In genomic region chr5:41087461-41087860, GRCh38 we compare ENCODE assay signal across 27 cellular contexts. TPM values are rescaled to one million over a fixed set of nuclear protein-coding genes. Genes with fewer than 3 reads are reported as not detected.
DNase-seq lines count a peak whose midpoint lies in the region; ATAC-seq and TF ChIP-seq lines count a peak whose summit lies in the region.
"Had no signal": no experiment of that assay in that cellular context is flagged by ENCODE, and none has a peak within 500 bp of the region (broad histone marks: within the 10 kb centered on the region; RNA-seq: fewer than 3 reads in every experiment).

No MANE protein-coding gene starts in this region.

- H3K4me1 ChIP-seq in left lung (no peaks in the 10 kb centered on the region), gastrocnemius medialis (no peaks in the 10 kb centered on the region)
- H3K4me1 ChIP-seq: body of pancreas, esophagus muscularis mucosa, pancreas, upper lobe of left lung had no signal

- H3K9me3 ChIP-seq in left lung (peaks cover 0 to 9% of the 10 kb centered on the region in 2 donors), gastrocnemius medialis (no peaks in the 10 kb centered on the region)
- H3K9me3 ChIP-seq: esophagus muscularis mucosa, pancreas had no signal

- intact Hi-C loops in left lung (cut with DNase I) (no loop called here), gastrocnemius medialis (cut with DNase I; ENCODE audit: low total_unique reads) (no loop called here)

- TF ChIP-seq CTCF in AG09319 (IDR thresholded peaks at IDR 0.05; ENCODE audit: low read depth, low read length) (no peak), cardiac fibroblast (IDR thresholded peaks at IDR 0.05; ENCODE audit: low read depth, low read length) (no peak), left lung (IDR thresholded peaks at IDR 0.05) (no peak), gastrocnemius medialis (IDR thresholded peaks at IDR 0.05 in 4 of 5, conservative IDR thresholded peaks at IDR 0.05 in 1 of 5) (no peak)

- TF ChIP-seq POLR2A in gastrocnemius medialis (IDR thresholded peaks at IDR 0.05) (no peak), erythroblast (IDR thresholded peaks at IDR 0.05; ENCODE audit: low read length) (no peak)

- no peak overlapping the region for H3K27ac ChIP-seq in left lung
- H3K27ac ChIP-seq in gastrocnemius medialis = no peak overlapping the region
- H3K27ac ChIP-seq: body of pancreas, esophagus muscularis mucosa, pancreas, PC-9, upper lobe of left lung had no signal

- ATAC-seq in left lung = peak; percentile 26
- ATAC-seq in gastrocnemius medialis = no peak
- ATAC-seq: body of pancreas; HepG2; natural killer cell treated with Interleukin-12 subunit alpha and Interleukin-12 subunit beta and Interleukin-15 and Interleukin-18, amount 100 ng/mL, for 72 hours; pancreas; right cardiac atrium had no signal

- H3K36me3 ChIP-seq in left lung = no peaks in the 10 kb centered on the region
- no peaks in the 10 kb centered on the region for H3K36me3 ChIP-seq in gastrocnemius medialis
- H3K36me3 ChIP-seq: esophagus muscularis mucosa, pancreas, upper lobe of left lung had no signal

- H3K27me3 ChIP-seq in left lung (no peaks in the 10 kb centered on the region), gastrocnemius medialis (no peaks in the 10 kb centered on the region)
- H3K27me3 ChIP-seq: body of pancreas, esophagus muscularis mucosa, pancreas, upper lobe of left lung had no signal

- in situ Hi-C loops in gastrocnemius medialis (cut with MboI; ENCODE audit: low sequenced_read_pairs in 4 of 4) = no loop called here

- H3K4me3 ChIP-seq in cardiac fibroblast (replicated peaks in 1 of 2; ENCODE audit: low read depth in 2 of 2, low read length in 2 of 2) (no peak overlapping the region), left lung (no peak overlapping the region), gastrocnemius medialis (no peak overlapping the region)
- H3K4me3 ChIP-seq: body of pancreas, esophagus muscularis mucosa, pancreas, PC-9, upper lobe of left lung had no signal

- peak; percentile 16 for DNase-seq in AG09319 (ENCODE audit: extremely low read depth, low read depth)
- DNase-seq in LHCN-M2 (ENCODE audit: low read depth) = peak; percentile 9
- DNase-seq in cardiac fibroblast (ENCODE audit: low read depth in 2 of 2) = peak; percentile 81 to 88
- DNase-seq in left lung = no peak
- no peak for DNase-seq in gastrocnemius medialis
- no peak for DNase-seq in DMS53 treated with DMSO at 0.1 percent for 48 hours (lab: John Stamatoyannopoulos, UW; ENCODE audit: unreplicated experiment)
- DNase-seq in COLO668 (lab: John Stamatoyannopoulos, UW; ENCODE audit: unreplicated experiment) = no peak
- no peak for DNase-seq in erythroblast (lab: John Stamatoyannopoulos, UW)
- DNase-seq: activated CD4-positive, alpha-beta T cell treated with anti-CD3 and anti-CD28 coated beads for 48 hours; body of pancreas; CD4-positive, alpha-beta memory T cell; effector memory CD4-positive, alpha-beta T cell; GF-D8; head of caudate nucleus; midbrain; NCI-H1105 treated with DMSO at 0.1 percent for 48 hours; NCI-H2081; NCI-H345; pancreas; PC-9; right cardiac atrium; upper lobe of left lung had no signal

RNA-seq across cellular contexts. Expression of gene MROH2B, which starts 16.3 kb away (rescaled TPM):
- not detected in 2 replicates for total RNA-seq in LHCN-M2 (2014; rRNA removed)
- polyA plus RNA-seq in LHCN-M2 (2012) = not detected
- not detected for total RNA-seq in left lung
- total RNA-seq in gastrocnemius medialis = not detected
- total RNA-seq: body of pancreas; CD4-positive, alpha-beta memory T cell; esophagus muscularis mucosa; HepG2; natural killer cell treated with Interleukin-12 subunit alpha and Interleukin-12 subunit beta and Interleukin-15 and Interleukin-18, amount 100 ng/mL, for 72 hours; PC-9; right cardiac atrium; SK-MEL-5; subcutaneous adipose tissue; upper lobe of left lung had no signal
- polyA plus RNA-seq: CD4-positive, alpha-beta memory T cell; HepG2; pancreas; right cardiac atrium had no signal

Comparison
In these comparisons a context has a peak if more than half of its experiments do, and no peak if none do; other contexts are left out.
1. DNase-seq: peak in AG09319 (single experiment), LHCN-M2 (single experiment) and cardiac fibroblast (2 of 2); none in left lung (0 of 2), gastrocnemius medialis (0 of 2), DMS53 treated with DMSO at 0.1 percent for 48 hours (single experiment), COLO668 (single experiment) and erythroblast (0 of 2).